In genomic region chr3:187066228-187066995, GRCh38 we compare ENCODE assay signal across 7 cellular contexts.
A peak's percentile ranks its signal among the peaks of the same experiment; 100 is the strongest.
DNase-seq lines count a peak whose midpoint lies in the region; ATAC-seq and TF ChIP-seq lines count a peak whose summit lies in the region.

No MANE protein-coding gene starts in this region.

- no peaks in the 10 kb centered on the region for H4K20me1 ChIP-seq in GM23248 (ENCODE audit: insufficient read depth)

- no peak overlapping the region for H2AFZ ChIP-seq in GM23248

- H3K4me3 ChIP-seq in GM23248, result no peak overlapping the region

- no peak overlapping the region for H3K9ac ChIP-seq in GM23248

- H3K36me3 ChIP-seq in GM23248 (ENCODE audit: low read depth), result no peaks in the 10 kb centered on the region

- no peaks in the 10 kb centered on the region for H3K9me3 ChIP-seq in GM23248 (ENCODE audit: low read depth)

- H3F3A ChIP-seq in GM23248 (ENCODE audit: insufficient read depth), result peaks cover 16% of the 10 kb centered on the region; the same call in 1 of the 2 replicates

- POLR2A ChIA-PET in GM10248 (lab: Yijun Ruan, JAX), result interaction anchor here (1.2 to 2.0 kb wide), 2 partner anchors 45 to 134 kb away, joined by 5 to 9 read pairs; no protein-coding TSS in a partner anchor

- TF ChIP-seq CTCF in GM10248 (IDR thresholded peaks at IDR 0.05; ENCODE audit: control extremely low read depth, extremely low read depth, low read depth, missing control alignments), result peak; percentile 34

- in situ Hi-C loops in GM23248 (cut with MboI), result no loop called here

- CTCF ChIA-PET in GM10248 (lab: Yijun Ruan, JAX), result interaction anchor here (0.7 to 2.6 kb wide), 10 partner anchors 8 to 98 kb away, joined by 3 to 10 read pairs (median 4); partner anchors contain the start of gene RPL39L

- 53 to 60% methylated on average over 7 of the region's 7 CpGs for WGBS in GM23248 (ENCODE audit: low coverage in 1 of 2, low lambda C conversion rate in 2 of 2, missing lambda C conversion rate in 2 of 2), 2 experiments

- no peak overlapping the region for H3K4me2 ChIP-seq in GM23248 (ENCODE audit: unreplicated experiment)

- no peaks in the 10 kb centered on the region for H3K79me2 ChIP-seq in GM23248 (ENCODE audit: insufficient read depth)

- H3K4me1 ChIP-seq in GM23248 (ENCODE audit: insufficient read depth), result peaks cover 27% of the 10 kb centered on the region

- DNase-seq in GM10248 (ENCODE audit: extremely low spot score) (peak; percentile 51), GM23248 (peak; percentile 40), NCI-H2196 treated with DMSO at 0.1 percent for 48 hours (lab: John Stamatoyannopoulos, UW; ENCODE audit: unreplicated experiment) (peak; percentile 85), iPS-NIHi11 (ENCODE audit: low spot score) (peak; percentile 80), dedifferentiated amniotic fluid mesenchymal stem cell (ENCODE audit: extremely low spot score) (no peak)
- peak; percentile 17 for DNase-seq in activated T-helper 9 cell treated with anti-CD3 and anti-CD28 coated beads, Interleukin-2, amount 50 U/mL, for 16 hours (ENCODE audit: low read depth)
- DNase-seq in stimulated activated naive CD8-positive, alpha-beta T cell treated with anti-CD3 and anti-CD28 coated beads, Interleukin-15, Interleukin-2, amounts not matched to agents 100 U/mL and 50 U/mL, for 24 hours, result peak; percentile 38

- H3K27ac ChIP-seq in GM23248, result no peak overlapping the region

- no peaks in the 10 kb centered on the region for H3K9me2 ChIP-seq in GM23248 (ENCODE audit: insufficient read depth)

- H3K27me3 ChIP-seq in GM23248 (replicated peaks; ENCODE audit: insufficient read depth), result no peaks in the 10 kb centered on the region

- peak; percentile 69 for ATAC-seq in stimulated activated naive CD8-positive, alpha-beta T cell treated with anti-CD3 and anti-CD28 coated beads, Interleukin-15, Interleukin-2, amounts not matched to agents 100 U/mL and 50 U/mL, for 24 hours
